ENCODE assay signal across 43 cellular contexts in genomic region chr5:73178265-73178664, GRCh38. TPM values are rescaled to one million over a fixed set of nuclear protein-coding genes. Genes with fewer than 3 reads are reported as not detected.
"Had no signal": no experiment of that assay in that cellular context is flagged by ENCODE, and none has a peak within 500 bp of the region (broad histone marks: within the 10 kb centered on the region; RNA-seq: fewer than 3 reads in every experiment).

No MANE protein-coding gene starts in this region.

- H3K4me3 ChIP-seq: adrenal gland, ascending aorta, body of pancreas, breast epithelium, cardiac muscle cell had no signal

- H3K36me3 Mint-ChIP-seq: activated naive CD4-positive, alpha-beta T cell treated with anti-CD3 and anti-CD28 coated beads, Interleukin-2, amount 10 ng/mL, durations not matched to agents 7 days and 5 days; activated naive CD4-positive, alpha-beta T cell treated with anti-CD3 and anti-CD28 coated beads, Interleukin-2, amount 50 U/mL, for 24 hours; activated naive CD8-positive, alpha-beta T cell; activated naive CD8-positive, alpha-beta T cell treated with anti-CD3 and anti-CD28 coated beads for 36 hours; activated naive CD8-positive, alpha-beta T cell treated with anti-CD3 and anti-CD28 coated beads, Interleukin-2, amount 10 ng/mL, durations not matched to agents 7 days and 5 days; brain had no signal

- H3K27ac ChIP-seq: adrenal gland, ascending aorta, body of pancreas, brain microvascular endothelial cell, breast epithelium, cardiac muscle cell had no signal

- H3K9me3 Mint-ChIP-seq: activated naive CD4-positive, alpha-beta T cell treated with anti-CD3 and anti-CD28 coated beads for 36 hours; activated naive CD4-positive, alpha-beta T cell treated with anti-CD3 and anti-CD28 coated beads, Interleukin-2, amount 10 ng/mL, durations not matched to agents 7 days and 5 days; activated naive CD4-positive, alpha-beta T cell treated with anti-CD3 and anti-CD28 coated beads, Interleukin-2, amount 50 U/mL, for 24 hours; activated naive CD4-positive, alpha-beta T cell treated with anti-CD3 and anti-CD28 coated beads, Interleukin-2, amount 50 U/mL, for 72 hours; activated naive CD8-positive, alpha-beta T cell treated with anti-CD3 and anti-CD28 coated beads for 36 hours; activated naive CD8-positive, alpha-beta T cell treated with anti-CD3 and anti-CD28 coated beads, Interleukin-2, amount 10 ng/mL, durations not matched to agents 7 days and 5 days; activated naive CD8-positive, alpha-beta T cell treated with anti-CD3 and anti-CD28 coated beads, Interleukin-2, amount 50 U/mL, for 24 hours; activated T-cell treated with anti-CD3 and anti-CD28 coated beads, Interleukin-2, amount 50 U/mL, for 24 hours; activated T-cell treated with anti-CD3 and anti-CD28 coated beads, Interleukin-2, amount 50 U/mL, for 4 hours; activated T-cell treated with anti-CD3 and anti-CD28 coated beads, Interleukin-2, amount 50 U/mL, for 72 hours; activated T-helper 1 cell treated with anti-CD3 and anti-CD28 coated beads, Interleukin-12 subunit alpha, Interleukin-12 subunit beta, Interleukin-2, Interleukin-4 antibody, amounts not matched to agents 30 ng/mL and 10 ng/mL and 1 ng/mL, durations not matched to agents 14 hours and 24 hours and 36 hours; activated T-helper 17 cell treated with anti-CD3 and anti-CD28 coated beads, Interleukin-2, amount 50 U/mL, for 72 hours; activated T-helper 2 cell treated with anti-CD3 and anti-CD28 coated beads, Interferon-gamma antibody, Interleukin-2, Interleukin-4, amounts not matched to agents 10 μg/mL and 5 μg/mL and 100 μg/mL, durations not matched to agents 14 hours and 24 hours and 36 hours; central memory CD8-positive, alpha-beta T cell had no signal

- ATAC-seq: activated naive CD8-positive, alpha-beta T cell treated with anti-CD3 and anti-CD28 coated beads, Interleukin-2, amount 50 U/mL, for 24 hours; activated T-helper 17 cell treated with anti-CD3 and anti-CD28 coated beads, Interleukin-2, amount 50 U/mL, for 72 hours; body of pancreas had no signal

- H3K36me3 ChIP-seq: adrenal gland, ascending aorta, brain microvascular endothelial cell, breast epithelium, cardiac muscle cell had no signal

- H3K27me3 ChIP-seq: ascending aorta, body of pancreas, brain microvascular endothelial cell, cardiac muscle cell had no signal

- H3K4me1 Mint-ChIP-seq: activated naive CD4-positive, alpha-beta T cell treated with anti-CD3 and anti-CD28 coated beads, Interleukin-2, amount 10 ng/mL, durations not matched to agents 7 days and 5 days; activated naive CD4-positive, alpha-beta T cell treated with anti-CD3 and anti-CD28 coated beads, Interleukin-2, amount 50 U/mL, for 24 hours; activated naive CD8-positive, alpha-beta T cell treated with anti-CD3 and anti-CD28 coated beads for 36 hours; activated naive CD8-positive, alpha-beta T cell treated with anti-CD3 and anti-CD28 coated beads, Interleukin-2, amount 10 ng/mL, durations not matched to agents 7 days and 5 days; activated naive CD8-positive, alpha-beta T cell treated with anti-CD3 and anti-CD28 coated beads, Interleukin-2, amount 50 U/mL, for 24 hours; activated T-helper 17 cell treated with anti-CD3 and anti-CD28 coated beads, Interleukin-2, amount 50 U/mL, for 72 hours; brain; central memory CD8-positive, alpha-beta T cell had no signal

- DNase-seq: activated effector memory CD4-positive, alpha-beta T cell treated with anti-CD3 and anti-CD28 coated beads, Interleukin-2, amount 50 U/mL, for 16 hours; activated effector memory CD4-positive, alpha-beta T cell treated with Interleukin-2 at 50 U/mL for 16 hours; activated gamma-delta T cell; activated gamma-delta T cell treated with Interleukin-2 at 50 U/mL for 16 hours; activated naive CD4-positive, alpha-beta T cell; activated naive CD4-positive, alpha-beta T cell treated with anti-CD3 and anti-CD28 coated beads for 36 hours; activated naive CD4-positive, alpha-beta T cell treated with anti-CD3 and anti-CD28 coated beads, Interleukin-2, amount 10 ng/mL, durations not matched to agents 7 days and 5 days; activated naive CD4-positive, alpha-beta T cell treated with anti-CD3 and anti-CD28 coated beads, Interleukin-2, amount 50 U/mL, for 16 hours; activated naive CD4-positive, alpha-beta T cell treated with Interleukin-2 at 50 U/mL for 16 hours; activated naive CD8-positive, alpha-beta T cell treated with anti-CD3 and anti-CD28 coated beads for 36 hours; activated naive CD8-positive, alpha-beta T cell treated with anti-CD3 and anti-CD28 coated beads, Interleukin-2, amount 10 ng/mL, durations not matched to agents 7 days and 5 days; activated naive CD8-positive, alpha-beta T cell treated with anti-CD3 and anti-CD28 coated beads, Interleukin-2, amount 50 U/mL, for 24 hours; activated T-cell treated with anti-CD3 and anti-CD28 coated beads, Interleukin-2, amount 50 U/mL, for 1 hour; activated T-cell treated with anti-CD3 and anti-CD28 coated beads, Interleukin-2, amount 50 U/mL, for 24 hours; activated T-cell treated with anti-CD3 and anti-CD28 coated beads, Interleukin-2, amount 50 U/mL, for 4 hours; activated T-cell treated with anti-CD3 and anti-CD28 coated beads, Interleukin-2, amount 50 U/mL, for 48 hours; activated T-cell treated with anti-CD3 and anti-CD28 coated beads, Interleukin-2, amount 50 U/mL, for 72 hours; adrenal gland; amniotic stem cell; amygdala; anterior cingulate cortex; aorta; body of pancreas; brain microvascular endothelial cell; caudate nucleus; central memory CD4-positive, alpha-beta T cell; cerebellar nuclear complex had no signal

- H3K4me3 Mint-ChIP-seq: activated naive CD4-positive, alpha-beta T cell treated with anti-CD3 and anti-CD28 coated beads for 36 hours; activated naive CD4-positive, alpha-beta T cell treated with anti-CD3 and anti-CD28 coated beads, Interleukin-2, amount 10 ng/mL, durations not matched to agents 7 days and 5 days; activated naive CD4-positive, alpha-beta T cell treated with anti-CD3 and anti-CD28 coated beads, Interleukin-2, amount 50 U/mL, for 24 hours; activated naive CD8-positive, alpha-beta T cell; activated naive CD8-positive, alpha-beta T cell treated with anti-CD3 and anti-CD28 coated beads for 36 hours; activated naive CD8-positive, alpha-beta T cell treated with anti-CD3 and anti-CD28 coated beads, Interleukin-2, amount 10 ng/mL, durations not matched to agents 7 days and 5 days; activated naive CD8-positive, alpha-beta T cell treated with anti-CD3 and anti-CD28 coated beads, Interleukin-2, amount 50 U/mL, for 24 hours; activated T-cell treated with anti-CD3 and anti-CD28 coated beads, Interleukin-2, amount 50 U/mL, for 24 hours; activated T-cell treated with anti-CD3 and anti-CD28 coated beads, Interleukin-2, amount 50 U/mL, for 4 hours; activated T-cell treated with anti-CD3 and anti-CD28 coated beads, Interleukin-2, amount 50 U/mL, for 72 hours; activated T-helper 1 cell treated with anti-CD3 and anti-CD28 coated beads, Interleukin-12 subunit alpha, Interleukin-12 subunit beta, Interleukin-2, Interleukin-4 antibody, amounts not matched to agents 30 ng/mL and 10 ng/mL and 1 ng/mL, durations not matched to agents 14 hours and 24 hours and 36 hours; activated T-helper 17 cell treated with anti-CD3 and anti-CD28 coated beads, Interleukin-2, amount 50 U/mL, for 72 hours; brain; central memory CD8-positive, alpha-beta T cell had no signal

- FAIRE-seq: astrocyte had no signal

- H3K27ac Mint-ChIP-seq: activated naive CD4-positive, alpha-beta T cell treated with anti-CD3 and anti-CD28 coated beads for 36 hours; activated naive CD4-positive, alpha-beta T cell treated with anti-CD3 and anti-CD28 coated beads, Interleukin-2, amount 10 ng/mL, durations not matched to agents 7 days and 5 days; activated naive CD4-positive, alpha-beta T cell treated with anti-CD3 and anti-CD28 coated beads, Interleukin-2, amount 50 U/mL, for 24 hours; activated naive CD4-positive, alpha-beta T cell treated with anti-CD3 and anti-CD28 coated beads, Interleukin-2, amount 50 U/mL, for 72 hours; activated naive CD8-positive, alpha-beta T cell; activated naive CD8-positive, alpha-beta T cell treated with anti-CD3 and anti-CD28 coated beads for 36 hours; activated naive CD8-positive, alpha-beta T cell treated with anti-CD3 and anti-CD28 coated beads, Interleukin-2, amount 10 ng/mL, durations not matched to agents 7 days and 5 days; activated naive CD8-positive, alpha-beta T cell treated with anti-CD3 and anti-CD28 coated beads, Interleukin-2, amount 50 U/mL, for 24 hours; activated T-cell treated with anti-CD3 and anti-CD28 coated beads, Interleukin-2, amount 50 U/mL, for 24 hours; activated T-cell treated with anti-CD3 and anti-CD28 coated beads, Interleukin-2, amount 50 U/mL, for 72 hours; activated T-helper 1 cell treated with anti-CD3 and anti-CD28 coated beads, Interleukin-12 subunit alpha, Interleukin-12 subunit beta, Interleukin-2, Interleukin-4 antibody, amounts not matched to agents 30 ng/mL and 10 ng/mL and 1 ng/mL, durations not matched to agents 14 hours and 24 hours and 36 hours; activated T-helper 17 cell treated with anti-CD3 and anti-CD28 coated beads, Interleukin-2, amount 50 U/mL, for 72 hours; activated T-helper 2 cell treated with anti-CD3 and anti-CD28 coated beads, Interferon-gamma antibody, Interleukin-2, Interleukin-4, amounts not matched to agents 10 μg/mL and 5 μg/mL and 100 μg/mL, durations not matched to agents 14 hours and 24 hours and 36 hours; brain had no signal

- H3K4me1 ChIP-seq: adrenal gland, ascending aorta, breast epithelium had no signal

RNA-seq across cellular contexts. Expression of gene TMEM174, which starts 5.3 kb away (rescaled TPM):
- total RNA-seq: activated naive CD4-positive, alpha-beta T cell treated with anti-CD3 and anti-CD28 coated beads for 36 hours; activated naive CD4-positive, alpha-beta T cell treated with anti-CD3 and anti-CD28 coated beads, Interleukin-2, amount 50 U/mL, for 72 hours; activated naive CD8-positive, alpha-beta T cell treated with anti-CD3 and anti-CD28 coated beads for 36 hours; activated naive CD8-positive, alpha-beta T cell treated with anti-CD3 and anti-CD28 coated beads, Interleukin-2, amount 10 ng/mL, durations not matched to agents 7 days and 5 days; activated T-cell treated with anti-CD3 and anti-CD28 coated beads, Interleukin-2, amount 50 U/mL, for 4 hours; activated T-cell treated with anti-CD3 and anti-CD28 coated beads, Interleukin-2, amount 50 U/mL, for 72 hours; activated T-helper 1 cell treated with anti-CD3 and anti-CD28 coated beads, Interleukin-12 subunit alpha, Interleukin-12 subunit beta, Interleukin-2, Interleukin-4 antibody, amounts not matched to agents 30 ng/mL and 10 ng/mL and 1 ng/mL, durations not matched to agents 14 hours and 24 hours and 36 hours; activated T-helper 17 cell treated with anti-CD3 and anti-CD28 coated beads, Interleukin-2, amount 50 U/mL, for 72 hours; activated T-helper 2 cell treated with anti-CD3 and anti-CD28 coated beads, Interferon-gamma antibody, Interleukin-2, Interleukin-4, amounts not matched to agents 10 μg/mL and 5 μg/mL and 100 μg/mL, durations not matched to agents 14 hours and 24 hours and 36 hours; adrenal gland; aorta; ascending aorta; astrocyte; body of pancreas; breast epithelium; cardiac muscle cell; cardiac septum; cerebellum; chondrocyte had no signal
- polyA plus RNA-seq: adipose tissue, adrenal gland, aorta, cardiac muscle cell had no signal

RNA-seq across cellular contexts. Expression of gene TMEM171, which starts 57.9 kb away (rescaled TPM):
- total RNA-seq: activated naive CD4-positive, alpha-beta T cell treated with anti-CD3 and anti-CD28 coated beads for 36 hours; activated naive CD4-positive, alpha-beta T cell treated with anti-CD3 and anti-CD28 coated beads, Interleukin-2, amount 50 U/mL, for 72 hours; activated naive CD8-positive, alpha-beta T cell treated with anti-CD3 and anti-CD28 coated beads for 36 hours; activated T-cell treated with anti-CD3 and anti-CD28 coated beads, Interleukin-2, amount 50 U/mL, for 72 hours; activated T-helper 1 cell treated with anti-CD3 and anti-CD28 coated beads, Interleukin-12 subunit alpha, Interleukin-12 subunit beta, Interleukin-2, Interleukin-4 antibody, amounts not matched to agents 30 ng/mL and 10 ng/mL and 1 ng/mL, durations not matched to agents 14 hours and 24 hours and 36 hours; activated T-helper 17 cell treated with anti-CD3 and anti-CD28 coated beads, Interleukin-2, amount 50 U/mL, for 72 hours; activated T-helper 2 cell treated with anti-CD3 and anti-CD28 coated beads, Interferon-gamma antibody, Interleukin-2, Interleukin-4, amounts not matched to agents 10 μg/mL and 5 μg/mL and 100 μg/mL, durations not matched to agents 14 hours and 24 hours and 36 hours; aorta; ascending aorta; cardiac muscle cell; cardiac septum had no signal
- polyA plus RNA-seq: cardiac muscle cell had no signal
